ENCODE assay signal across 8 cellular contexts in the genomic region with DNA sequence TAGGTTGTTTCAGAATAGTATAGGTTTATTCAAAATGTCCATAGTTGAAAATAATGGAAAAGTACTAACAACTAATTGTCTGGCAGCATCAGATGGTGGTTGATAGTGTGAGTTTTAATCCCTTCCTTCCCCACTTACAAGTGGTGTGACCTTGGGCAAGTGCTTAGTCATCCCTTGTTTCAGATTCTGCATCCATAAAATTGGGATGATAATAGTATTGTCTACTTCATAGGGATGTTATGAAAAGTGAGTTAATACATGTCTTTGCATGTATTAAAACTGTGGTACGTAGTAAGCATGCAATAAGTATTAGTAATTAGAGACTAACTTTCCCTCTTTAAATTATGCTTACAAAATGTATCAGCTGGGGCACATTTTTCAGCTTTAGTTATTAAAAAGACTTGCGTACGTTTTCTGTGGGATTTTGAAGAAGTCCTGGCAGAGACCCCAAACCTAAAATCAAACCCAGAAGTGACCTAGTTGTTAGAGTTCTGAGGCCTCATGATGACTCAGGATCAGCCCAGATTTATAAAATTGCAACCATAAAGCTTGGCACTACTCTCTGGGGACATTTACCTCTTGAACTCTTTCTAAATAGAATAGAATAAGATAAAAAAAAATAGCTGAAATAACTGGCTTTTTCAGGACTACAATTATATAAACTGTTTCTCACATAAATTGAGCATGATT. TPM values are rescaled to one million over a fixed set of nuclear protein-coding genes. Genes with fewer than 3 reads are reported as not detected.
DNase-seq lines count a peak whose midpoint lies in the region; ATAC-seq and TF ChIP-seq lines count a peak whose summit lies in the region.

No MANE protein-coding gene starts in this region.

- peaks cover 5% of the 10 kb centered on the region for H3K9me3 Mint-ChIP-seq in activated naive CD4-positive, alpha-beta T cell treated with anti-CD3 and anti-CD28 coated beads, Interleukin-2, amount 50 U/mL, for 24 hours
- no peaks in the 10 kb centered on the region for H3K9me3 Mint-ChIP-seq in dendritic cell treated with granulocyte-macrophage colony-stimulating factor and Interleukin-4, amounts not matched to agents 40 ng/mL and 50 ng/mL, for 4 days
- H3K9me3 Mint-ChIP-seq in stimulated activated naive CD8-positive, alpha-beta T cell treated with anti-CD3 and anti-CD28 coated beads, Interleukin-15, amount 100 ng/mL, for 72 hours: no peaks in the 10 kb centered on the region

- H3K9me3 ChIP-seq in PC-9 (ENCODE audit: insufficient read depth, low read depth) (no peaks in the 10 kb centered on the region), Peyer's patch (no peaks in the 10 kb centered on the region)

- H4K20me1 ChIP-seq in PC-9 (ENCODE audit: insufficient read depth): no peaks in the 10 kb centered on the region

- intact Hi-C loops in PC-9 (cut with micrococcal nuclease; ENCODE audit: unreplicated experiment): loop anchor here (1.0 to 10.0 kb wide), 5 partner anchors 249 to 1341 kb away; no protein-coding TSS in a partner anchor
- intact Hi-C loops in dendritic cell treated with granulocyte-macrophage colony-stimulating factor and Interleukin-4, amounts not matched to agents 40 ng/mL and 50 ng/mL, for 4 days (cut with micrococcal nuclease): loop anchor here (1.0 to 10.0 kb wide), 4 partner anchors 164 to 1341 kb away; no protein-coding TSS in a partner anchor

- no peaks in the 10 kb centered on the region for H3F3A ChIP-seq in PC-9 (ENCODE audit: insufficient read depth, low read depth)

- H3K36me3 ChIP-seq in PC-9 (ENCODE audit: low read depth) (no peaks in the 10 kb centered on the region), Peyer's patch (no peaks in the 10 kb centered on the region)

- CTCF ChIA-PET in PC-9 (lab: Charles Lee): interaction anchor here (0.6 to 2.1 kb wide), 3 partner anchors 249 to 1342 kb away, joined by 4 to 19 read pairs (median 6); no protein-coding TSS in a partner anchor

- peak overlapping the region; percentile 92 for H3K27ac Mint-ChIP-seq in activated naive CD4-positive, alpha-beta T cell treated with anti-CD3 and anti-CD28 coated beads, Interleukin-2, amount 50 U/mL, for 24 hours
- peak overlapping the region; percentile 7 for H3K27ac Mint-ChIP-seq in dendritic cell treated with granulocyte-macrophage colony-stimulating factor and Interleukin-4, amounts not matched to agents 40 ng/mL and 50 ng/mL, for 4 days
- peak overlapping the region; percentile 16 to 87 for H3K27ac Mint-ChIP-seq in stimulated activated naive CD8-positive, alpha-beta T cell treated with anti-CD3 and anti-CD28 coated beads, Interleukin-15, amount 100 ng/mL, for 72 hours

- POLR2A ChIA-PET in PC-9 (lab: Charles Lee; ENCODE audit: unreplicated experiment): no interaction called here

- H3K4me1 ChIP-seq in PC-9 (replicated peaks; ENCODE audit: insufficient read depth) (no peaks in the 10 kb centered on the region), Peyer's patch (peaks cover 0 to 12% (median 0%) of the 10 kb centered on the region in 4 donors)

- H3K4me3 Mint-ChIP-seq in activated naive CD4-positive, alpha-beta T cell treated with anti-CD3 and anti-CD28 coated beads, Interleukin-2, amount 50 U/mL, for 24 hours: peak overlapping the region; percentile 64
- no peak overlapping the region for H3K4me3 Mint-ChIP-seq in dendritic cell treated with granulocyte-macrophage colony-stimulating factor and Interleukin-4, amounts not matched to agents 40 ng/mL and 50 ng/mL, for 4 days
- peak overlapping the region; percentile 52 to 62 for H3K4me3 Mint-ChIP-seq in stimulated activated naive CD8-positive, alpha-beta T cell treated with anti-CD3 and anti-CD28 coated beads, Interleukin-15, amount 100 ng/mL, for 72 hours

- H3K4me1 Mint-ChIP-seq in activated naive CD4-positive, alpha-beta T cell treated with anti-CD3 and anti-CD28 coated beads, Interleukin-2, amount 50 U/mL, for 24 hours: peaks cover 88% of the 10 kb centered on the region
- H3K4me1 Mint-ChIP-seq in dendritic cell treated with granulocyte-macrophage colony-stimulating factor and Interleukin-4, amounts not matched to agents 40 ng/mL and 50 ng/mL, for 4 days (ENCODE audit: low read depth): peaks cover 33% of the 10 kb centered on the region
- H3K4me1 Mint-ChIP-seq in stimulated activated naive CD8-positive, alpha-beta T cell treated with anti-CD3 and anti-CD28 coated beads, Interleukin-15, amount 100 ng/mL, for 72 hours: peaks cover 82% of the 10 kb centered on the region

- H3K27ac ChIP-seq in PC-9 (no peak overlapping the region), Peyer's patch (peak overlapping the region in 1 of 4 donors; percentile 34)

- TF ChIP-seq CTCF in PC-9 (conservative IDR thresholded peaks at IDR 0.05): no peak
- no peak for TF ChIP-seq CTCF in Peyer's patch (IDR thresholded peaks at IDR 0.05)

- DNase-seq in activated naive CD4-positive, alpha-beta T cell (lab: John Stamatoyannopoulos, UW): no peak
- no peak for DNase-seq in PC-9
- no peak for DNase-seq in stimulated activated naive CD8-positive, alpha-beta T cell treated with anti-CD3 and anti-CD28 coated beads, Interleukin-15, amount 100 ng/mL, for 72 hours
- DNase-seq in NCI-H2171 treated with DMSO at 0.1 percent for 48 hours (lab: John Stamatoyannopoulos, UW): no peak
- DNase-seq in stimulated activated CD4-positive, alpha-beta T cell treated with anti-CD3 and anti-CD28 coated beads, Interleukin-4, amount 100 ng/mL, for 24 hours: no peak
- no peak for DNase-seq in Peyer's patch

- peaks cover 13% of the 10 kb centered on the region for H3K36me3 Mint-ChIP-seq in activated naive CD4-positive, alpha-beta T cell treated with anti-CD3 and anti-CD28 coated beads, Interleukin-2, amount 50 U/mL, for 24 hours
- no peaks in the 10 kb centered on the region for H3K36me3 Mint-ChIP-seq in dendritic cell treated with granulocyte-macrophage colony-stimulating factor and Interleukin-4, amounts not matched to agents 40 ng/mL and 50 ng/mL, for 4 days (ENCODE audit: low read depth)

- H3K79me2 ChIP-seq in PC-9 (ENCODE audit: low read depth): no peaks in the 10 kb centered on the region

- no peak for TF ChIP-seq POLR2A in Peyer's patch (IDR thresholded peaks at IDR 0.05)

- no peaks in the 10 kb centered on the region for H3K9me2 ChIP-seq in PC-9 (ENCODE audit: insufficient read depth)

- H3K27me3 Mint-ChIP-seq in activated naive CD4-positive, alpha-beta T cell treated with anti-CD3 and anti-CD28 coated beads, Interleukin-2, amount 50 U/mL, for 24 hours: no peaks in the 10 kb centered on the region
- H3K27me3 Mint-ChIP-seq in dendritic cell treated with granulocyte-macrophage colony-stimulating factor and Interleukin-4, amounts not matched to agents 40 ng/mL and 50 ng/mL, for 4 days: no peaks in the 10 kb centered on the region
- H3K27me3 Mint-ChIP-seq in stimulated activated naive CD8-positive, alpha-beta T cell treated with anti-CD3 and anti-CD28 coated beads, Interleukin-15, amount 100 ng/mL, for 72 hours: no peaks in the 10 kb centered on the region

- H3K4me2 ChIP-seq in PC-9: no peak overlapping the region

- H3K4me3 ChIP-seq in PC-9: no peak overlapping the region
- no peak overlapping the region for H3K4me3 ChIP-seq in Peyer's patch

- no TSS peak for BruUV-seq in PC-9 (replicated peaks; lab: Mats Ljungman, UMichigan)

- H3K27me3 ChIP-seq in PC-9 (ENCODE audit: insufficient read depth, low read depth) (no peaks in the 10 kb centered on the region), Peyer's patch (no peaks in the 10 kb centered on the region)

- ATAC-seq in stimulated activated naive CD8-positive, alpha-beta T cell treated with anti-CD3 and anti-CD28 coated beads, Interleukin-15, amount 100 ng/mL, for 72 hours: no peak

- 0 out of 2 replicates have a peak overlapping the region, but pooled peaks have one; percentile 10 for H2AFZ ChIP-seq in PC-9

RNA-seq across cellular contexts. Expression of gene ITGA4, which starts 8.6 kb away (rescaled TPM):
- total RNA-seq in PC-9 (2021): 0.15 and 0.35 TPM in 2 replicates
- 100 to 1,000 TPM in 1 of 4 donors, 10 to 100 TPM in 1, 1 to 10 TPM in 2; 3.8 to 109 (median 13.4) TPM for total RNA-seq in Peyer's patch

Comparison
In these comparisons a context has a peak if more than half of its experiments do, and no peak if none do; other contexts are left out.
1. H3K27ac Mint-ChIP-seq: peak in every context shown above with its lines; median percentile 92 in activated naive CD4-positive, alpha-beta T cell treated with anti-CD3 and anti-CD28 coated beads, Interleukin-2, amount 50 U/mL, for 24 hours; 52 in stimulated activated naive CD8-positive, alpha-beta T cell treated with anti-CD3 and anti-CD28 coated beads, Interleukin-15, amount 100 ng/mL, for 72 hours; 7 in dendritic cell treated with granulocyte-macrophage colony-stimulating factor and Interleukin-4, amounts not matched to agents 40 ng/mL and 50 ng/mL, for 4 days.